ENCODE assay signal across 32 cellular contexts in the genomic region with DNA sequence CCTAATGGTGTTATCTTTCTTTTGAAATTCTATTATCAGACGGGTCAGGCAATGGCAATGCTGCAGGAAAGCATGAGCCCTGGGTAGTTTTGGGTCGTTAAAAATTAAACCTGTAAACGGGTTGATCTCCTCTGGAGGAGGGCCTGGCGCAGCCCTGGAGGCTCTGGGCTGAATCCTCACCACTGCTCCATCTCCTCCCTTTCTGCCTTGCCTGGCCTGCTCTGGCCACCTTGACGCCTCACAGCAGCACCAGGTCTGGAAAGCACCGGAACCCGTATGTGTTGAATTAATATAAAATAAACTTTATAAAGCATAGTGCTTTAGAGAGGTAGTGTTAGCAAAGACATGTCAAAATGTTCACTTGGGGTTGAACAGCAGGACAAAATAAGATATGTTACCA.
"Had no signal": no experiment of that assay in that cellular context is flagged by ENCODE, and none has a peak within 500 bp of the region (broad histone marks: within the 10 kb centered on the region; RNA-seq: fewer than 3 reads in every experiment).

No MANE protein-coding gene starts in this region.

- H3K27me3 ChIP-seq: MG63 had no signal

- H3K9ac ChIP-seq: KMS-11 had no signal

- H3K4me2 ChIP-seq: KMS-11 had no signal

- DNase-seq: Karpas-422, Kasumi-1, MG63, MM.1S, MV-4-11, NCI-H1048, NCI-H1092, NCI-H1092 treated with DMSO at 0.1 percent for 48 hours, NCI-H1105, NCI-H1105 treated with DMSO at 0.1 percent for 48 hours, NCI-H1417 treated with DMSO at 0.1 percent for 48 hours, NCI-H1436, NCI-H1436 treated with DMSO at 0.1 percent for 48 hours, NCI-H1694, NCI-H1694 treated with DMSO at 0.1 percent for 48 hours, NCI-H187, NCI-H187 treated with DMSO at 0.1 percent for 48 hours, NCI-H1930, NCI-H2029, NCI-H2029 treated with DMSO at 0.1 percent for 48 hours, NCI-H2081, NCI-H2081 treated with DMSO at 0.1 percent for 48 hours, NCI-H2107, NCI-H2171, NCI-H2171 treated with DMSO at 0.1 percent for 48 hours, NCI-H2227 treated with DMSO at 0.1 percent for 48 hours, NCI-H226, NCI-H345, NCI-H446, NCI-H446 treated with DMSO at 0.1 percent for 48 hours, NCI-H510A had no signal

- H3K36me3 ChIP-seq: MG63 had no signal

- H3K4me3 ChIP-seq: MG63 had no signal

- H3K27ac ChIP-seq: KMS-11 had no signal

- H3K9me3 ChIP-seq: MG63 had no signal
